ENCODE assay signal across 17 cellular contexts in the genomic region with DNA sequence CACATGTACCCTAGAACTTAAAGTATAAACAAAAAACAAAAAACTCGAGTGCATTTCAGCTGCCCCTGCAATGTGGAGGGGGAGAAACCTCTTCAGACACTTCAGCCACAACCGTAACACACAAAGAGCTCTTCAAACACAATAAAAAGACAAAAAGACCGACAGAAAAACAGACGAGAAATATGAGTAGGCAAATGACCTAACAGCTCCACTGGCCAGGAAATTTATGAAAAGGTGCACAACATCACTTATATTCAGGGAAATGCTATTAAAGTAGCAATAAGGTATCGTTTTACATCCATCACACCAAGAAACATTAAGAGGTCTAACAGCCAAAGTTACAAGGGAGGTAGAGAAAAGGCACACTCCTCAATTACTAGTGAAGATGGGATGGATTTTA.
"Had no signal": no experiment of that assay in that cellular context is flagged by ENCODE, and none has a peak within 500 bp of the region (broad histone marks: within the 10 kb centered on the region; RNA-seq: fewer than 3 reads in every experiment).

No MANE protein-coding gene starts in this region.

- DNase-seq: activated CD4-positive, alpha-beta T cell treated with anti-CD3 and anti-CD28 coated beads, Interleukin-2, amount 50 U/mL, for 1 hour; activated CD8-positive, alpha-beta memory T cell treated with anti-CD3 and anti-CD28 coated beads for 24 hours; activated naive CD4-positive, alpha-beta T cell treated with Interleukin-2 at 50 U/mL for 16 hours; activated naive CD8-positive, alpha-beta T cell treated with anti-CD3 and anti-CD28 coated beads, Interleukin-2, amount 50 U/mL, for 24 hours; cerebellar nuclear complex; effector CD8-positive, alpha-beta T cell; foreskin keratinocyte; glutamatergic neuron; mesenchymal stem cell; natural killer cell; nucleus accumbens; right cardiac atrium; stimulated activated CD4-positive, alpha-beta T cell treated with anti-CD3 and anti-CD28 coated beads, Interleukin-15, amount 100 ng/mL, for 24 hours; stimulated activated CD4-positive, alpha-beta T cell treated with anti-CD3 and anti-CD28 coated beads, Interleukin-4, amount 100 ng/mL, for 1 hour; stimulated activated naive B cell treated with anti-CD40 and anti-IgM and Interleukin-4, amounts not matched to agents 10 μg/mL and 1 μg/mL and 100 μg/mL, for 72 hours; tibial artery had no signal

- ATAC-seq: activated CD4-positive, CD25-positive, alpha-beta regulatory T cell treated with anti-CD3 and anti-CD28 coated beads, Interleukin-2, amount 50 U/mL, for 24 hours; activated naive CD8-positive, alpha-beta T cell treated with anti-CD3 and anti-CD28 coated beads, Interleukin-2, amount 50 U/mL, for 24 hours; foreskin keratinocyte; natural killer cell; right cardiac atrium; stimulated activated naive B cell treated with anti-CD40 and anti-IgM and Interleukin-4, amounts not matched to agents 10 μg/mL and 1 μg/mL and 100 μg/mL, for 72 hours had no signal
